In genomic region chrX:119236599-119237525, GRCh38 we compare ENCODE assay signal across 1 cellular context.
A peak's percentile ranks its signal among the peaks of the same experiment; 100 is the strongest.
TF ChIP-seq lines count a peak whose summit lies in the region.

No MANE protein-coding gene starts in this region.

TF ChIP-seq in K562, 482 proteins besides CTCF, POLR2A, EP300 and RAD21 (continued from another document):
- TF ChIP-seq, protein P1, sequence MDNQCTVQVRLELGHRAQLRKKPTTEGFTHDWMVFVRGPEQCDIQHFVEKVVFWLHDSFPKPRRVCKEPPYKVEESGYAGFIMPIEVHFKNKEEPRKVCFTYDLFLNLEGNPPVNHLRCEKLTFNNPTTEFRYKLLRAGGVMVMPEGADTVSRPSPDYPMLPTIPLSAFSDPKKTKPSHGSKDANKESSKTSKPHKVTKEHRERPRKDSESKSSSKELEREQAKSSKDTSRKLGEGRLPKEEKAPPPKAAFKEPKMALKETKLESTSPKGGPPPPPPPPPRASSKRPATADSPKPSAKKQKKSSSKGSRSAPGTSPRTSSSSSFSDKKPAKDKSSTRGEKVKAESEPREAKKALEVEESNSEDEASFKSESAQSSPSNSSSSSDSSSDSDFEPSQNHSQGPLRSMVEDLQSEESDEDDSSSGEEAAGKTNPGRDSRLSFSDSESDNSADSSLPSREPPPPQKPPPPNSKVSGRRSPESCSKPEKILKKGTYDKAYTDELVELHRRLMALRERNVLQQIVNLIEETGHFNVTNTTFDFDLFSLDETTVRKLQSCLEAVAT (IDR thresholded peaks at IDR 0.05), result 0 out of 4 replicates have a peak, but pooled peaks of 1 of the 2 experiments have one; percentile 45
- TF ChIP-seq, protein P2, sequence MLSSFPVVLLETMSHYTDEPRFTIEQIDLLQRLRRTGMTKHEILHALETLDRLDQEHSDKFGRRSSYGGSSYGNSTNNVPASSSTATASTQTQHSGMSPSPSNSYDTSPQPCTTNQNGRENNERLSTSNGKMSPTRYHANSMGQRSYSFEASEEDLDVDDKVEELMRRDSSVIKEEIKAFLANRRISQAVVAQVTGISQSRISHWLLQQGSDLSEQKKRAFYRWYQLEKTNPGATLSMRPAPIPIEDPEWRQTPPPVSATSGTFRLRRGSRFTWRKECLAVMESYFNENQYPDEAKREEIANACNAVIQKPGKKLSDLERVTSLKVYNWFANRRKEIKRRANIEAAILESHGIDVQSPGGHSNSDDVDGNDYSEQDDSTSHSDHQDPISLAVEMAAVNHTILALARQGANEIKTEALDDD (IDR thresholded peaks at IDR 0.05), result no peak
- TF ChIP-seq E2F6 (IDR thresholded peaks at IDR 0.05; ENCODE audit: borderline replicate concordance in 1 of 2, extremely low read depth in 1 of 2, insufficient read depth in 1 of 2, insufficient read length in 1 of 2, low read depth in 1 of 2, low read length in 1 of 2, poor library complexity in 1 of 2, severe bottlenecking in 1 of 2), result peak in 1 of 2 experiments; percentile 31
- TF ChIP-seq HDGF (IDR thresholded peaks at IDR 0.05), result peak; percentile 84; the same call in 1 of the 2 replicates
- peak; percentile 14 for TF ChIP-seq PHF20 (IDR thresholded peaks at IDR 0.05; ENCODE audit: partially characterized antibody)
- no peak for TF ChIP-seq E2F3 (CRISPR knock-in tag; IDR thresholded peaks at IDR 0.05)
- no peak for TF ChIP-seq MTA1 (IDR thresholded peaks at IDR 0.05; ENCODE audit: borderline replicate concordance)
- peak in 1 of 2 experiments; percentile 62; a peak in 2 of 4 replicates for TF ChIP-seq HDAC1 (IDR thresholded peaks at IDR 0.05)
- 0 out of 4 replicates have a peak, but pooled peaks of 1 of the 2 experiments have one; percentile 28 for TF ChIP-seq FOXK2 (conservative IDR thresholded peaks at IDR 0.05 in 1 of 2, IDR thresholded peaks at IDR 0.05 in 1 of 2; ENCODE audit: low read depth in 2 of 2)
- TF ChIP-seq, protein P3, sequence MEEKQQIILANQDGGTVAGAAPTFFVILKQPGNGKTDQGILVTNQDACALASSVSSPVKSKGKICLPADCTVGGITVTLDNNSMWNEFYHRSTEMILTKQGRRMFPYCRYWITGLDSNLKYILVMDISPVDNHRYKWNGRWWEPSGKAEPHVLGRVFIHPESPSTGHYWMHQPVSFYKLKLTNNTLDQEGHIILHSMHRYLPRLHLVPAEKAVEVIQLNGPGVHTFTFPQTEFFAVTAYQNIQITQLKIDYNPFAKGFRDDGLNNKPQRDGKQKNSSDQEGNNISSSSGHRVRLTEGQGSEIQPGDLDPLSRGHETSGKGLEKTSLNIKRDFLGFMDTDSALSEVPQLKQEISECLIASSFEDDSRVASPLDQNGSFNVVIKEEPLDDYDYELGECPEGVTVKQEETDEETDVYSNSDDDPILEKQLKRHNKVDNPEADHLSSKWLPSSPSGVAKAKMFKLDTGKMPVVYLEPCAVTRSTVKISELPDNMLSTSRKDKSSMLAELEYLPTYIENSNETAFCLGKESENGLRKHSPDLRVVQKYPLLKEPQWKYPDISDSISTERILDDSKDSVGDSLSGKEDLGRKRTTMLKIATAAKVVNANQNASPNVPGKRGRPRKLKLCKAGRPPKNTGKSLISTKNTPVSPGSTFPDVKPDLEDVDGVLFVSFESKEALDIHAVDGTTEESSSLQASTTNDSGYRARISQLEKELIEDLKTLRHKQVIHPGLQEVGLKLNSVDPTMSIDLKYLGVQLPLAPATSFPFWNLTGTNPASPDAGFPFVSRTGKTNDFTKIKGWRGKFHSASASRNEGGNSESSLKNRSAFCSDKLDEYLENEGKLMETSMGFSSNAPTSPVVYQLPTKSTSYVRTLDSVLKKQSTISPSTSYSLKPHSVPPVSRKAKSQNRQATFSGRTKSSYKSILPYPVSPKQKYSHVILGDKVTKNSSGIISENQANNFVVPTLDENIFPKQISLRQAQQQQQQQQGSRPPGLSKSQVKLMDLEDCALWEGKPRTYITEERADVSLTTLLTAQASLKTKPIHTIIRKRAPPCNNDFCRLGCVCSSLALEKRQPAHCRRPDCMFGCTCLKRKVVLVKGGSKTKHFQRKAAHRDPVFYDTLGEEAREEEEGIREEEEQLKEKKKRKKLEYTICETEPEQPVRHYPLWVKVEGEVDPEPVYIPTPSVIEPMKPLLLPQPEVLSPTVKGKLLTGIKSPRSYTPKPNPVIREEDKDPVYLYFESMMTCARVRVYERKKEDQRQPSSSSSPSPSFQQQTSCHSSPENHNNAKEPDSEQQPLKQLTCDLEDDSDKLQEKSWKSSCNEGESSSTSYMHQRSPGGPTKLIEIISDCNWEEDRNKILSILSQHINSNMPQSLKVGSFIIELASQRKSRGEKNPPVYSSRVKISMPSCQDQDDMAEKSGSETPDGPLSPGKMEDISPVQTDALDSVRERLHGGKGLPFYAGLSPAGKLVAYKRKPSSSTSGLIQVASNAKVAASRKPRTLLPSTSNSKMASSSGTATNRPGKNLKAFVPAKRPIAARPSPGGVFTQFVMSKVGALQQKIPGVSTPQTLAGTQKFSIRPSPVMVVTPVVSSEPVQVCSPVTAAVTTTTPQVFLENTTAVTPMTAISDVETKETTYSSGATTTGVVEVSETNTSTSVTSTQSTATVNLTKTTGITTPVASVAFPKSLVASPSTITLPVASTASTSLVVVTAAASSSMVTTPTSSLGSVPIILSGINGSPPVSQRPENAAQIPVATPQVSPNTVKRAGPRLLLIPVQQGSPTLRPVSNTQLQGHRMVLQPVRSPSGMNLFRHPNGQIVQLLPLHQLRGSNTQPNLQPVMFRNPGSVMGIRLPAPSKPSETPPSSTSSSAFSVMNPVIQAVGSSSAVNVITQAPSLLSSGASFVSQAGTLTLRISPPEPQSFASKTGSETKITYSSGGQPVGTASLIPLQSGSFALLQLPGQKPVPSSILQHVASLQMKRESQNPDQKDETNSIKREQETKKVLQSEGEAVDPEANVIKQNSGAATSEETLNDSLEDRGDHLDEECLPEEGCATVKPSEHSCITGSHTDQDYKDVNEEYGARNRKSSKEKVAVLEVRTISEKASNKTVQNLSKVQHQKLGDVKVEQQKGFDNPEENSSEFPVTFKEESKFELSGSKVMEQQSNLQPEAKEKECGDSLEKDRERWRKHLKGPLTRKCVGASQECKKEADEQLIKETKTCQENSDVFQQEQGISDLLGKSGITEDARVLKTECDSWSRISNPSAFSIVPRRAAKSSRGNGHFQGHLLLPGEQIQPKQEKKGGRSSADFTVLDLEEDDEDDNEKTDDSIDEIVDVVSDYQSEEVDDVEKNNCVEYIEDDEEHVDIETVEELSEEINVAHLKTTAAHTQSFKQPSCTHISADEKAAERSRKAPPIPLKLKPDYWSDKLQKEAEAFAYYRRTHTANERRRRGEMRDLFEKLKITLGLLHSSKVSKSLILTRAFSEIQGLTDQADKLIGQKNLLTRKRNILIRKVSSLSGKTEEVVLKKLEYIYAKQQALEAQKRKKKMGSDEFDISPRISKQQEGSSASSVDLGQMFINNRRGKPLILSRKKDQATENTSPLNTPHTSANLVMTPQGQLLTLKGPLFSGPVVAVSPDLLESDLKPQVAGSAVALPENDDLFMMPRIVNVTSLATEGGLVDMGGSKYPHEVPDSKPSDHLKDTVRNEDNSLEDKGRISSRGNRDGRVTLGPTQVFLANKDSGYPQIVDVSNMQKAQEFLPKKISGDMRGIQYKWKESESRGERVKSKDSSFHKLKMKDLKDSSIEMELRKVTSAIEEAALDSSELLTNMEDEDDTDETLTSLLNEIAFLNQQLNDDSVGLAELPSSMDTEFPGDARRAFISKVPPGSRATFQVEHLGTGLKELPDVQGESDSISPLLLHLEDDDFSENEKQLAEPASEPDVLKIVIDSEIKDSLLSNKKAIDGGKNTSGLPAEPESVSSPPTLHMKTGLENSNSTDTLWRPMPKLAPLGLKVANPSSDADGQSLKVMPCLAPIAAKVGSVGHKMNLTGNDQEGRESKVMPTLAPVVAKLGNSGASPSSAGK (IDR thresholded peaks at IDR 0.05), result peak; percentile 42
- no peak for TF ChIP-seq GABPB2 (CRISPR knock-in tag; conservative IDR thresholded peaks at IDR 0.05)
- TF ChIP-seq NR2C2 (CRISPR knock-in tag; IDR thresholded peaks at IDR 0.05), result no peak
- no peak for TF ChIP-seq NR2C2 (tag; IDR thresholded peaks at IDR 0.05)
- no peak for TF ChIP-seq ZNF584 (CRISPR knock-in tag; IDR thresholded peaks at IDR 0.05; ENCODE audit: low read depth)
- no peak for TF ChIP-seq ILK (tag; IDR thresholded peaks at IDR 0.05; ENCODE audit: borderline replicate concordance, low read depth)
- no peak for TF ChIP-seq ETS1 (conservative IDR thresholded peaks at IDR 0.05; ENCODE audit: control insufficient read depth, low read depth, low read length)
- no peak for TF ChIP-seq DACH1 (IDR thresholded peaks at IDR 0.05; ENCODE audit: partially characterized antibody)
- TF ChIP-seq SMAD3 (CRISPR knock-in tag; conservative IDR thresholded peaks at IDR 0.05), result no peak
- 0 out of 2 replicates have a peak, but pooled peaks have one; percentile 12 for TF ChIP-seq GABPB1 (CRISPR knock-in tag; IDR thresholded peaks at IDR 0.05)
- no peak for TF ChIP-seq CBX2 (IDR thresholded peaks at IDR 0.05; ENCODE audit: insufficient read depth, low read length, poor library complexity, severe bottlenecking)
- no peak for TF ChIP-seq FOSL1 (tag; conservative IDR thresholded peaks at IDR 0.05)
